ENCODE assay signal across 9 cellular contexts in the genomic region with DNA sequence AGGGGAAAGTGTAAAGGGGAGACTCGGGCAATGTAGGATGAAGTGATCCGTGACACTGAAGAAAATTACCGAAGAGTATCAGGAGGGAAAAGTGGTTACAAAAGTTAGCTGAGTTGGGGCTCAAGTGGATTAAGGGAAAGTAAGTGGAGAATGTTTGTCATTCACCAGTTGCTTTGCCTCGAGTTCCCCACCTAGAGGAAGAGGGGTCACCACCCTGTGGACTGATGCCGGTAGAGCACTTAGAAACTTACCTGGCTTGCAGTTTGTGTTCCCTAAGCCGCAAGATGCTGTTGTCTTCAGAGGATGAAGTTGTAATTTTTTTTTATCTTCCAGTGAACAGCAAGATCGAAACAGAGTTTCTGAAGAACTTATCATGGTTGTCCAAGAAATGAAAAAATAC. TPM values are rescaled to one million over a fixed set of nuclear protein-coding genes. Genes with fewer than 3 reads are reported as not detected.
A peak's percentile ranks its signal among the peaks of the same experiment; 100 is the strongest.
DNase-seq lines count a peak whose midpoint lies in the region; ATAC-seq and TF ChIP-seq lines count a peak whose summit lies in the region.
"Had no signal": no experiment of that assay in that cellular context is flagged by ENCODE, and none has a peak within 500 bp of the region (broad histone marks: within the 10 kb centered on the region; RNA-seq: fewer than 3 reads in every experiment).

No MANE protein-coding gene starts in this region.

- H2BK12ac ChIP-seq in H9 (ENCODE audit: insufficient read length, low read depth, low read length), result no peak overlapping the region

- no peak for ATAC-seq in naive thymus-derived CD4-positive, alpha-beta T cell
- no peak for ATAC-seq in GM18498 (IDR thresholded peaks at IDR 0.05; ENCODE audit: unreplicated experiment)
- no peak for ATAC-seq in HG02840 (IDR thresholded peaks at IDR 0.05; ENCODE audit: low FRiP score, unreplicated experiment)
- ATAC-seq in left colon, result no peak

- peak overlapping the region; percentile 29 to 61; a peak in 4 of 5 replicates for H3K4me3 Mint-ChIP-seq in H9
- H3K4me3 Mint-ChIP-seq in dendritic cell treated with granulocyte-macrophage colony-stimulating factor and Interleukin-4, amounts not matched to agents 40 ng/mL and 50 ng/mL, for 4 days, result peak overlapping the region; percentile 82
- H3K4me3 Mint-ChIP-seq in naive thymus-derived CD4-positive, alpha-beta T cell, result peak overlapping the region; percentile 45 to 71 (median 61)

- no peaks in the 10 kb centered on the region for H3K79me2 ChIP-seq in H9 (ENCODE audit: insufficient read depth, low read length)

- H2BK20ac ChIP-seq in H9 (ENCODE audit: low read depth, low read length, poor library complexity, severe bottlenecking), result no peak overlapping the region

- peaks cover 22 to 24% of the 10 kb centered on the region in 2 experiments for H3K9me3 Mint-ChIP-seq in H9
- peaks cover 13% of the 10 kb centered on the region for H3K9me3 Mint-ChIP-seq in dendritic cell treated with granulocyte-macrophage colony-stimulating factor and Interleukin-4, amounts not matched to agents 40 ng/mL and 50 ng/mL, for 4 days
- H3K9me3 Mint-ChIP-seq in naive thymus-derived CD4-positive, alpha-beta T cell, result peaks cover 0 to 8% (median 3%) of the 10 kb centered on the region in 11 donors

- peaks cover 12% of the 10 kb centered on the region for H3K27me3 Mint-ChIP-seq in H9 (ENCODE audit: low read depth)
- H3K27me3 Mint-ChIP-seq in dendritic cell treated with granulocyte-macrophage colony-stimulating factor and Interleukin-4, amounts not matched to agents 40 ng/mL and 50 ng/mL, for 4 days, result no peaks in the 10 kb centered on the region
- H3K27me3 Mint-ChIP-seq in naive thymus-derived CD4-positive, alpha-beta T cell, result peaks cover 0 to 16% (median 0%) of the 10 kb centered on the region in 5 donors

- H4K8ac ChIP-seq in H9 (replicated peaks; ENCODE audit: insufficient read length, low read depth, low read length), result no peak overlapping the region

- intact Hi-C loops in dendritic cell treated with granulocyte-macrophage colony-stimulating factor and Interleukin-4, amounts not matched to agents 40 ng/mL and 50 ng/mL, for 4 days (cut with micrococcal nuclease), result no loop called here
- intact Hi-C loops in naive thymus-derived CD4-positive, alpha-beta T cell (cut with micrococcal nuclease), result loop anchor here in 1 of 2 donors (10.0 kb wide), 3 partner anchors 740 to 1340 kb away; partner anchors contain the start of gene GPR157
- intact Hi-C loops in left colon (cut with DNase I, micrococcal nuclease), result no loop called here

- H2AK5ac ChIP-seq in H9 (ENCODE audit: insufficient read length, low read length), result no peak overlapping the region

- no peaks in the 10 kb centered on the region for H3K4me1 ChIP-seq in H9 (ENCODE audit: insufficient read depth, low read length)
- H3K4me1 ChIP-seq in naive thymus-derived CD4-positive, alpha-beta T cell (ENCODE audit: control insufficient read depth in 2 of 2, insufficient read depth in 2 of 2, low read length in 2 of 2), result peaks cover 8 to 17% of the 10 kb centered on the region in 2 donors

- H4K5ac ChIP-seq in H9 (ENCODE audit: insufficient read length, low read depth, low read length), result no peak overlapping the region

- H3K56ac ChIP-seq in H9 (ENCODE audit: insufficient read length, low read depth, low read length), result no peak overlapping the region

- no peak overlapping the region for H2BK5ac ChIP-seq in H9 (ENCODE audit: insufficient read length, low read length)

- no peak overlapping the region for H3T11ph ChIP-seq in H9 (ENCODE audit: low read length)

- no peaks in the 10 kb centered on the region for H4K20me1 ChIP-seq in H9 (ENCODE audit: control insufficient read depth, insufficient read depth, insufficient read length)

- CTCF ChIA-PET in AG04450 (lab: Charles Lee), result no interaction called here
- CTCF ChIA-PET in naive thymus-derived CD4-positive, alpha-beta T cell (lab: Charles Lee), result no interaction called here

- no peak overlapping the region for H3K18ac ChIP-seq in H9 (ENCODE audit: insufficient read length, low read depth, low read length)

- TF ChIP-seq CTCF in AG04450 (IDR thresholded peaks at IDR 0.05; ENCODE audit: low read depth, low read length) (no peak), H9 (conservative IDR thresholded peaks at IDR 0.05) (peak; percentile 37; the same call in 2 of the 3 replicates)

- no peak overlapping the region for H2BK15ac ChIP-seq in H9 (ENCODE audit: low read depth, low read length)

- H3K27ac ChIP-seq in AG04450 (ENCODE audit: low read depth, low read length) (no peak overlapping the region), H9 (ENCODE audit: insufficient read length, low read depth, low read length) (no peak overlapping the region)
- no peak overlapping the region for H3K27ac ChIP-seq in naive thymus-derived CD4-positive, alpha-beta T cell (ENCODE audit: low read depth, low read length)

- peaks cover 4% of the 10 kb centered on the region for H3K23me2 ChIP-seq in H9 (ENCODE audit: insufficient read length, low read depth, low read length, poor library complexity, severe bottlenecking)

- H3K23ac ChIP-seq in H9 (ENCODE audit: insufficient read length, low read depth, low read length), result no peak overlapping the region

- peaks cover 0 to 5% (median 0%) of the 10 kb centered on the region in 3 experiments for H3K36me3 ChIP-seq in naive thymus-derived CD4-positive, alpha-beta T cell (ENCODE audit: control insufficient read depth in 2 of 3, insufficient read depth in 3 of 3, low read length in 3 of 3)

- H3K4me2 ChIP-seq in H9 (ENCODE audit: insufficient read depth, insufficient read length, low read length), result peak overlapping the region; percentile 10

- no peaks in the 10 kb centered on the region for H3K79me1 ChIP-seq in H9 (ENCODE audit: insufficient read depth, low read depth, low read length, poor library complexity, severe bottlenecking)

- no peak overlapping the region for H3K4ac ChIP-seq in H9 (ENCODE audit: low read depth, low read length)

- no peak overlapping the region for H4K91ac ChIP-seq in H9 (ENCODE audit: insufficient read length, low read depth, low read length)

- no peak overlapping the region for H3K27ac Mint-ChIP-seq in H9
- peak overlapping the region; percentile 42 for H3K27ac Mint-ChIP-seq in dendritic cell treated with granulocyte-macrophage colony-stimulating factor and Interleukin-4, amounts not matched to agents 40 ng/mL and 50 ng/mL, for 4 days
- H3K27ac Mint-ChIP-seq in naive thymus-derived CD4-positive, alpha-beta T cell, result peak overlapping the region in 5 of 9 donors; percentile 53 to 74 (median 71)

- no peak overlapping the region for H2BK120ac ChIP-seq in H9 (ENCODE audit: low read depth, low read length, poor library complexity, severe bottlenecking)

- no peak overlapping the region for H3K9ac ChIP-seq in H9 (ENCODE audit: extremely low read depth, insufficient read length, low read length)

- peaks cover 6 to 7% of the 10 kb centered on the region in 2 experiments for H3K4me1 Mint-ChIP-seq in H9
- H3K4me1 Mint-ChIP-seq in dendritic cell treated with granulocyte-macrophage colony-stimulating factor and Interleukin-4, amounts not matched to agents 40 ng/mL and 50 ng/mL, for 4 days (ENCODE audit: low read depth), result peaks cover 54% of the 10 kb centered on the region
- H3K4me1 Mint-ChIP-seq in naive thymus-derived CD4-positive, alpha-beta T cell, result peaks cover 18 to 39% (median 28%) of the 10 kb centered on the region in 7 donors

- no CpG with 5 or more reads among the region's 7 CpGs for WGBS in H9 (ENCODE audit: extremely low coverage, insufficient read length, low lambda C conversion rate)

- H3K9me3 ChIP-seq in AG04450 (ENCODE audit: control insufficient read depth, insufficient read depth, low read length) (peaks cover 4% of the 10 kb centered on the region), H9 (ENCODE audit: control insufficient read depth, low read depth, low read length) (peaks cover 4% of the 10 kb centered on the region)
- H3K9me3 ChIP-seq in naive thymus-derived CD4-positive, alpha-beta T cell (ENCODE audit: control insufficient read depth in 2 of 3, low read length in 3 of 3), result no peaks in the 10 kb centered on the region

- no peak overlapping the region for H2AFZ ChIP-seq in H9 (ENCODE audit: low read length)

- H3K36me3 Mint-ChIP-seq in H9 (ENCODE audit: insufficient read depth in 1 of 3, low read depth in 3 of 3), result peaks cover 50 to 63% (median 56%) of the 10 kb centered on the region in 3 experiments
- peaks cover 67% of the 10 kb centered on the region for H3K36me3 Mint-ChIP-seq in dendritic cell treated with granulocyte-macrophage colony-stimulating factor and Interleukin-4, amounts not matched to agents 40 ng/mL and 50 ng/mL, for 4 days (ENCODE audit: low read depth)
- H3K36me3 Mint-ChIP-seq in naive thymus-derived CD4-positive, alpha-beta T cell, result peaks cover 6 to 31% (median 28%) of the 10 kb centered on the region in 5 donors

- no peaks in the 10 kb centered on the region for H3K27me3 ChIP-seq in AG04450 (ENCODE audit: control insufficient read depth, insufficient read depth, low read length)
- no peaks in the 10 kb centered on the region; the same call in 1 of the 2 replicates for H3K27me3 ChIP-seq in H9 (ENCODE audit: insufficient read depth, low read length)
- H3K27me3 ChIP-seq in naive thymus-derived CD4-positive, alpha-beta T cell (ENCODE audit: control insufficient read depth in 2 of 2, insufficient read depth in 2 of 2, low read length in 2 of 2), result no peaks in the 10 kb centered on the region

- H3K4me3 ChIP-seq in AG04450 (ENCODE audit: low read depth, low read length), result peak overlapping the region; percentile 55; the same call in 1 of the 2 replicates
- H3K4me3 ChIP-seq in naive thymus-derived CD4-positive, alpha-beta T cell (ENCODE audit: low read length), result no peak overlapping the region

- H3K14ac ChIP-seq in H9 (ENCODE audit: insufficient read depth, low read length), result no peak overlapping the region

- POLR2A ChIA-PET in AG04450 (lab: Yijun Ruan, JAX), result no interaction called here
- POLR2A ChIA-PET in naive thymus-derived CD4-positive, alpha-beta T cell (lab: Charles Lee), result no interaction called here

- DNase-seq in AG04450 (ENCODE audit: low read depth, low spot score), result no peak
- no peak for DNase-seq in H9
- DNase-seq in naive thymus-derived CD4-positive, alpha-beta T cell, result no peak
- no peak for DNase-seq in left colon
- no peak for DNase-seq in NCI-H345 (lab: John Stamatoyannopoulos, UW)
- DNase-seq: GDM1 had no signal

RNA-seq across cellular contexts. Expression of gene PER3, which starts 1.0 kb away (rescaled TPM):
- 8.3 and 9.1 TPM in 2 replicates for polyA plus RNA-seq in AG04450 (2011; rRNA removed)
- polyA minus RNA-seq in AG04450 (2011; rRNA and poly(A)+ RNA removed), result 10.3 and 13.2 TPM in 2 replicates
- total RNA-seq in H9 (2021), result 9.0 and 9.3 TPM in 2 replicates
- 10 to 100 TPM in 1 of 5 experiments, 1 to 10 TPM in 4; 2.2 to 10.4 (median 5.1) TPM for total RNA-seq in naive thymus-derived CD4-positive, alpha-beta T cell
- 1 to 10 TPM; 2.8 to 4.1 TPM for polyA plus RNA-seq in naive thymus-derived CD4-positive, alpha-beta T cell
- total RNA-seq in left colon, result 1 to 10 TPM; 7.2 to 9.5 TPM

RNA-seq across cellular contexts. Expression of gene VAMP3, which starts 14.0 kb away (rescaled TPM):
- polyA plus RNA-seq in AG04450 (2011; rRNA removed), result 154 and 177 TPM in 2 replicates
- polyA minus RNA-seq in AG04450 (2011; rRNA and poly(A)+ RNA removed), result 60.8 and 78.7 TPM in 2 replicates
- total RNA-seq in H9 (2021) (42.9 and 46.8 TPM in 2 replicates), left colon (100 to 1,000 TPM in 1 of 2 donors, 10 to 100 TPM in 1; 90.9 to 100 TPM)
- total RNA-seq in naive thymus-derived CD4-positive, alpha-beta T cell, result 10 to 100 TPM; 38.7 to 87.1 (median 60.9) TPM
- 10 to 100 TPM; 33.8 to 36.6 TPM for polyA plus RNA-seq in naive thymus-derived CD4-positive, alpha-beta T cell

Comparison
In these comparisons a context has a peak if more than half of its experiments do, and no peak if none do; other contexts are left out.
1. H3K27ac Mint-ChIP-seq: peak in dendritic cell treated with granulocyte-macrophage colony-stimulating factor and Interleukin-4, amounts not matched to agents 40 ng/mL and 50 ng/mL, for 4 days (single experiment) and naive thymus-derived CD4-positive, alpha-beta T cell (5 of 9); none in H9 (0 of 3).
2. Peak in every context shown above with its lines, with median percentiles within 50 percentile points of each other: H3K4me3 Mint-ChIP-seq.